8 cellular contexts compared by ENCODE assay signal in the genomic region with DNA sequence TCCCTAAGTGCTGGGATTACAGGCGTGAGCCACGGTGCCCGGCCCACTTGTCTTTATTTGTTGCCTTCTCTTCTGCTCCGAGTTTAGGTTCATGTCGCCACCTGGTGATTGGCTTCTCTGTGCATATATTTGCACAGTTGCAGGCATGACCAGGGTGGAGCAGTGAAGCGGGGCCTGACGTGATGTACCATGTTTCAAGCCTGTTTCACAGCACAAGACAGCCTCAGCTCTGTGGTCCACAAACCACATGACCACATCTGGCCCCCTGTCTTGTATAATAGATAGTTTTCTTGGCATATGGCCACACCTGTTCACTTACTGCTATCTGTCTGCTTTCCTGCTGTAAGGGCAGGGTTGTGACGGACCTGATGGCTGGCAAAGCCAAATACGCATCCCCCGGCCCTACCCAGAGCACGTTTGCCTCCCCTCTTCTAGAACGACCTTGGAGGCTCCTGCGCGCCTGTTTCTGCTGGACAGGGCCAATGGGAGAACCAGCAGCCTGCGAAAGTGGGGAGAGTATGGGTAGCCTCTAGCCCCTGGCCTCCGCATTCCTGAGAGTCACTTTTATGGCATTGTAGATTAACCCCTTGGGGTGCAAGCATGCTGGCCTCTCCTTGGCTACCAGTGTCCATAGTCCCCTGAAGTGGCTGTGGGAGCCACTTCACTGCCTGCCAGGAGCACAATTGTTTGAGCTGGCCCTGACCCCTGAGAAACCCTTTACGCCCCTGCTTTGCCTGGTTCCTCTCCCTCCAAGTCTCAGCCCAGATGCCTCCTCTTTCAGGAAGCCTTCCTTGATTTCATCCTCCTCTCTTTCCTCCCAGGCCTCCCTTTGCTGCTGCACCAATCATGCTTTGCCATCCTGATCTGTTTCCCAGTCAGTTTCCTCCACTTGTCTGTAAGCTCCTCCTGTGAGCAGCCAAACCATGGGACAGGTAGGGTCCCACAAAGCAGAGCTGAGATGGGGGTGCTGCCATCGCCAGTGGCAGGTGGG. TPM values are rescaled to one million over a fixed set of nuclear protein-coding genes. Genes with fewer than 3 reads are reported as not detected.
A peak's percentile ranks its signal among the peaks of the same experiment; 100 is the strongest.
DNase-seq lines count a peak whose midpoint lies in the region; ATAC-seq and TF ChIP-seq lines count a peak whose summit lies in the region.

No MANE protein-coding gene starts in this region.

- H2AK5ac ChIP-seq in neuronal stem cell (ENCODE audit: low read depth, low read length): peak overlapping the region; percentile 71

- intact Hi-C loops in MCF 10A (cut with micrococcal nuclease): loop anchor here (1.0 kb wide), 1 partner anchor 17 kb away; no protein-coding TSS in a partner anchor
- intact Hi-C loops in breast epithelium (cut with DNase I; ENCODE audit: low total_unique reads): no loop called here
- intact Hi-C loops in dorsolateral prefrontal cortex (cut with DNase I): no loop called here

- CTCF ChIA-PET in MCF 10A (lab: Yijun Ruan, JAX): interaction anchor here (0.5 to 8.9 kb wide), 12 partner anchors 11 to 1172 kb away, joined by 3 to 185 read pairs (median 4); no protein-coding TSS in a partner anchor

- no peaks in the 10 kb centered on the region for H3K27me3 Mint-ChIP-seq in MCF 10A (ENCODE audit: insufficient read depth, unreplicated experiment)

- ATAC-seq in GM21576 (IDR thresholded peaks at IDR 0.05; ENCODE audit: unreplicated experiment): peak; percentile 82

- H2BK15ac ChIP-seq in neuronal stem cell (ENCODE audit: low read length): no peak overlapping the region

- H3K4me1 ChIP-seq in breast epithelium: peaks cover 0 to 5% of the 10 kb centered on the region in 2 donors
- peaks cover 0 to 6% of the 10 kb centered on the region in 2 donors for H3K4me1 ChIP-seq in neuronal stem cell (ENCODE audit: control insufficient read depth in 2 of 2, insufficient read depth in 1 of 2, low read depth in 1 of 2, low read length in 2 of 2)

- no peaks in the 10 kb centered on the region for H3K9me3 Mint-ChIP-seq in MCF 10A (ENCODE audit: unreplicated experiment)

- WGBS in neuronal stem cell (ENCODE audit: extremely low coverage in 2 of 2, insufficient read length in 2 of 2, insufficient replicate concordance in 1 of 2), 2 donors: no CpG with 5 or more reads among the region's 18 CpGs

- TF ChIP-seq CTCF in MCF 10A (IDR thresholded peaks at IDR 0.05; ENCODE audit: unreplicated experiment) (peak; percentile 44), breast epithelium (IDR thresholded peaks at IDR 0.05) (no peak), dorsolateral prefrontal cortex (IDR thresholded peaks at IDR 0.05 in 54 of 56, conservative IDR thresholded peaks at IDR 0.05 in 2 of 56; ENCODE audit: low read depth in 1 of 56, partially characterized antibody in 56 of 56) (peak in 41 of 56 donors; percentile 9 to 53 (median 30))

- H2BK12ac ChIP-seq in neuronal stem cell (ENCODE audit: low read length): peak overlapping the region; percentile 2

- no peaks in the 10 kb centered on the region for H3K36me3 ChIP-seq in breast epithelium
- H3K36me3 ChIP-seq in neuronal stem cell (replicated peaks in 1 of 2; ENCODE audit: control insufficient read depth in 2 of 2, insufficient read depth in 2 of 2, low read length in 2 of 2): no peaks in the 10 kb centered on the region

- H3K14ac ChIP-seq in neuronal stem cell (ENCODE audit: low read length): no peak overlapping the region

- H4K91ac ChIP-seq in neuronal stem cell (ENCODE audit: low read depth, low read length, poor library complexity): no peak overlapping the region

- H3K27me3 ChIP-seq in breast epithelium (no peaks in the 10 kb centered on the region), dorsolateral prefrontal cortex (no peaks in the 10 kb centered on the region), neuronal stem cell (ENCODE audit: control insufficient read depth in 3 of 3, insufficient read depth in 3 of 3, low read depth in 1 of 3, low read length in 3 of 3) (peaks cover 0 to 6% (median 0%) of the 10 kb centered on the region in 3 experiments)

- H3K79me1 ChIP-seq in neuronal stem cell (ENCODE audit: low read depth, low read length): peaks cover 5% of the 10 kb centered on the region

- no TSS peak for BruUV-seq in MCF 10A (replicated peaks; lab: Mats Ljungman, UMichigan)

- no peak overlapping the region for H2BK5ac ChIP-seq in neuronal stem cell (ENCODE audit: low read length)

- H2BK120ac ChIP-seq in neuronal stem cell (ENCODE audit: low read depth, low read length): no peak overlapping the region

- no peak for TF ChIP-seq POLR2A in breast epithelium (IDR thresholded peaks at IDR 0.05)

- H3K9ac ChIP-seq in neuronal stem cell (ENCODE audit: low read depth, low read length, poor library complexity): no peak overlapping the region

- H3K4me2 ChIP-seq in neuronal stem cell (ENCODE audit: insufficient read depth, low read length, poor library complexity, severe bottlenecking): no peak overlapping the region

- POLR2A ChIA-PET in MCF 10A (lab: Yijun Ruan, JAX): interaction anchor here (1.0 to 2.5 kb wide), 3 partner anchors 9 to 16 kb away, joined by 3 to 18 read pairs (median 8); no protein-coding TSS in a partner anchor

- H3K4ac ChIP-seq in neuronal stem cell (ENCODE audit: low read length): no peak overlapping the region

- no peak overlapping the region for H3K27ac Mint-ChIP-seq in MCF 10A (ENCODE audit: low read depth, unreplicated experiment)

- H3K23ac ChIP-seq in neuronal stem cell (ENCODE audit: low read depth, low read length, poor library complexity): no peak overlapping the region

- H3K27ac ChIP-seq in breast epithelium (no peak overlapping the region), dorsolateral prefrontal cortex (peak overlapping the region in 12 of 59 donors; percentile 18 to 86 (median 72)), neuronal stem cell (replicated peaks; ENCODE audit: low read length) (no peak overlapping the region)

- peak; percentile 76 for DNase-seq in MCF 10A (ENCODE audit: unreplicated experiment)
- DNase-seq in breast epithelium (ENCODE audit: low spot score in 2 of 2): no peak
- peak; percentile 55 for DNase-seq in HT1080 (ENCODE audit: low read depth)
- peak; percentile 65 for DNase-seq in OCI-M1 (lab: John Stamatoyannopoulos, UW)
- DNase-seq in dorsolateral prefrontal cortex: peak in 6 of 10 donors; percentile 12 to 68 (median 58)
- DNase-seq in neuronal stem cell (ENCODE audit: low spot score): no peak
- no peak for DNase-seq in stimulated activated CD4-positive, alpha-beta T cell treated with anti-CD3 and anti-CD28 coated beads, Interleukin-4, amount 100 ng/mL, for 4 hours

- no peak overlapping the region for H3K4me3 Mint-ChIP-seq in MCF 10A (ENCODE audit: unreplicated experiment)

- no peak overlapping the region for H2AFZ ChIP-seq in neuronal stem cell (ENCODE audit: low read length)

- H3K4me1 Mint-ChIP-seq in MCF 10A (ENCODE audit: insufficient read depth, unreplicated experiment): peaks cover 30% of the 10 kb centered on the region

- H3K4me3 ChIP-seq in breast epithelium (no peak overlapping the region), dorsolateral prefrontal cortex (no peak overlapping the region), neuronal stem cell (ENCODE audit: low read length in 2 of 2) (no peak overlapping the region)

- peak overlapping the region; percentile 40 for H3K18ac ChIP-seq in neuronal stem cell (ENCODE audit: low read length)

- H3K9me3 ChIP-seq in breast epithelium: no peaks in the 10 kb centered on the region
- no peaks in the 10 kb centered on the region for H3K9me3 ChIP-seq in neuronal stem cell (replicated peaks in 1 of 2; ENCODE audit: control insufficient read depth in 2 of 2, insufficient read depth in 1 of 2, low read depth in 1 of 2, low read length in 2 of 2)

- H3K36me3 Mint-ChIP-seq in MCF 10A (ENCODE audit: insufficient read depth, unreplicated experiment): no peaks in the 10 kb centered on the region

- peak overlapping the region; percentile 3 for H4K8ac ChIP-seq in neuronal stem cell (ENCODE audit: low read depth, low read length)

RNA-seq across cellular contexts. Expression of gene SH3TC1, which starts 6.0 kb away (rescaled TPM):
- total RNA-seq in MCF 10A (2022) (20.4 and 28.8 TPM in 2 replicates), breast epithelium (10 to 100 TPM; 16.4 to 28.8 (median 17.3) TPM), dorsolateral prefrontal cortex (10 to 100 TPM in 113 of 120 experiments, 1 to 10 TPM in 7; 5.1 to 46.5 (median 19.2) TPM)
- total RNA-seq in HT1080 (2014; rRNA removed; shearing (Covaris generic)): 3.6 and 5.3 TPM in 2 replicates
- polyA plus RNA-seq in HT1080 (2015; cell fraction: cytosol; rRNA removed): 2.2 and 2.9 TPM in 2 replicates
- 6.6 and 7.6 TPM in 2 replicates for polyA plus RNA-seq in HT1080 (2015; cell fraction: nucleus; rRNA removed)
- 0.13 TPM for polyA plus RNA-seq in neuronal stem cell (2013, experiment 1 of 2)
- polyA plus RNA-seq in neuronal stem cell (2013, experiment 2 of 2): 0.08 TPM

RNA-seq across cellular contexts. Expression of gene ABLIM2, which starts 34.4 kb away (rescaled TPM):
- total RNA-seq in MCF 10A (2022) (5.3 and 5.4 TPM in 2 replicates), breast epithelium (10 to 100 TPM in 1 of 3 donors, 1 to 10 TPM in 2; 4.8 to 11.5 (median 8.2) TPM), dorsolateral prefrontal cortex (100 to 1,000 TPM in 103 of 120 experiments, 10 to 100 TPM in 17; 43.2 to 185 (median 130) TPM)
- total RNA-seq in HT1080 (2014; rRNA removed; shearing (Covaris generic)): 0.19 TPM in 1 of 2 replicates, not detected in the other
- polyA plus RNA-seq in HT1080 (2015; cell fraction: cytosol; rRNA removed): not detected in 2 replicates
- polyA plus RNA-seq in HT1080 (2015; cell fraction: nucleus; rRNA removed): not detected in 2 replicates
- 0.78 TPM for polyA plus RNA-seq in neuronal stem cell (2013, experiment 1 of 2)
- 0.93 TPM for polyA plus RNA-seq in neuronal stem cell (2013, experiment 2 of 2)

Comparison
In these comparisons a context has a peak if more than half of its experiments do, and no peak if none do; other contexts are left out.
1. DNase-seq: peak in MCF 10A (single experiment), HT1080 (single experiment), OCI-M1 (single experiment) and dorsolateral prefrontal cortex (6 of 10); none in breast epithelium (0 of 2), neuronal stem cell (single experiment) and stimulated activated CD4-positive, alpha-beta T cell treated with anti-CD3 and anti-CD28 coated beads, Interleukin-4, amount 100 ng/mL, for 4 hours (0 of 2).
2. CTCF ChIP-seq: peak in MCF 10A (single experiment) and dorsolateral prefrontal cortex (41 of 56); none in breast epithelium (0 of 3).